ENCODE assay signal across 1 cellular context in genomic region chr17:79812969-79813825, GRCh38.
A peak's percentile ranks its signal among the peaks of the same experiment; 100 is the strongest.
TF ChIP-seq lines count a peak whose summit lies in the region.

No MANE protein-coding gene starts in this region.

TF ChIP-seq in SK-N-SH, 30 proteins besides CTCF, POLR2A, EP300 and RAD21 (continued from another document):
- TF ChIP-seq, protein P1, sequence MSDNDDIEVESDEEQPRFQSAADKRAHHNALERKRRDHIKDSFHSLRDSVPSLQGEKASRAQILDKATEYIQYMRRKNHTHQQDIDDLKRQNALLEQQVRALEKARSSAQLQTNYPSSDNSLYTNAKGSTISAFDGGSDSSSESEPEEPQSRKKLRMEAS (IDR thresholded peaks at IDR 0.05; ENCODE audit: low read depth) = peak; percentile 91
- no peak for TF ChIP-seq GABPA (IDR thresholded peaks at IDR 0.05; ENCODE audit: low read depth)
- no peak for TF ChIP-seq CHD2 (IDR thresholded peaks at IDR 0.05; ENCODE audit: low read length, partially characterized antibody)
- TF ChIP-seq NRF1 (IDR thresholded peaks at IDR 0.05; ENCODE audit: low read depth, low read length) = no peak
- TF ChIP-seq POLR2AphosphoS5 (IDR thresholded peaks at IDR 0.05; ENCODE audit: low read depth, low read length) = peak; percentile 36; the same call in 1 of the 2 replicates
TF ChIP-seq in SK-N-SH: peak in this region for 4.
